ENCODE assay signal across 13 cellular contexts in genomic region chr10:99593312-99593711, GRCh38.
"Had no signal": no experiment of that assay in that cellular context is flagged by ENCODE, and none has a peak within 500 bp of the region (broad histone marks: within the 10 kb centered on the region; RNA-seq: fewer than 3 reads in every experiment).

No MANE protein-coding gene starts in this region.

- H3K4me3 ChIP-seq: dorsolateral prefrontal cortex, psoas muscle, upper lobe of right lung had no signal

- DNase-seq: activated B cell treated with CpG ODN at 0.5 μM for 24 hours; activated effector memory CD4-positive, alpha-beta T cell treated with anti-CD3 and anti-CD28 coated beads, Interleukin-2, amount 50 U/mL, for 16 hours; activated T-cell treated with anti-CD3 and anti-CD28 coated beads, Interleukin-2, amount 50 U/mL, for 1 hour; dorsolateral prefrontal cortex; glutamatergic neuron; immature natural killer cell; left cardiac atrium; mammary epithelial cell; occipital lobe; psoas muscle; stimulated activated CD4-positive, alpha-beta T cell treated with anti-CD3 and anti-CD28 coated beads, Interleukin-4, amount 100 ng/mL, for 24 hours; T-helper 2 cell; upper lobe of right lung had no signal

- H3K27me3 ChIP-seq: upper lobe of right lung had no signal

- H3K27ac ChIP-seq: dorsolateral prefrontal cortex, psoas muscle, upper lobe of right lung had no signal

- H3K36me3 ChIP-seq: upper lobe of right lung had no signal

- H3K9me3 ChIP-seq: psoas muscle, upper lobe of right lung had no signal

- H3K4me1 ChIP-seq: upper lobe of right lung had no signal
